In the genomic region with DNA sequence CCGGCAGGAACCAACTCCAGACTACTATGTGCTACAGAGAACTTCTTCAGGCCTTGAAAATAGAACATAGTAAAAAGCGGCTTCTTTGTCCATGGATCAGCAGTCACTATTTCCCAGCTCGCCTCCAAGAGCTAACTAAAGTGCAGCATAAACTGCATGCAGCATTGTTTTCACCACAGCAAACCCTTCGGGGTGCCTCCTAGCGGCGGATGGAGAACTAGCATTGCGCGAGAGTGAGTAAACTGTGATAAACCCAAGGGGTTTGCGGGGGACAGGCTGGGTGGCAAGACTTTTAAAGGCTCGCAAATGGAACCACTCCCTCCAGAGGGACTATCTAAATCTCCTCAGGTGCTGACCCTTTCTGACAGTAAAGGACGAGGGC, we compare ENCODE assay signal across 9 cellular contexts. TPM values are rescaled to one million over a fixed set of nuclear protein-coding genes. Genes with fewer than 3 reads are reported as not detected.
A peak's percentile ranks its signal among the peaks of the same experiment; 100 is the strongest.
DNase-seq lines count a peak whose midpoint lies in the region; ATAC-seq and TF ChIP-seq lines count a peak whose summit lies in the region.
"Had no signal": no experiment of that assay in that cellular context is flagged by ENCODE, and none has a peak within 500 bp of the region (broad histone marks: within the 10 kb centered on the region; RNA-seq: fewer than 3 reads in every experiment).

No MANE protein-coding gene starts in this region.

- H3K4me3 ChIP-seq in fibroblast of villous mesenchyme (ENCODE audit: low read depth, low read length): peak overlapping the region; percentile 15

- H3K9me3 ChIP-seq in T-helper 17 cell (ENCODE audit: control insufficient read depth, low read length, poor library complexity, severe bottlenecking): no peaks in the 10 kb centered on the region

- H3K9me3 Mint-ChIP-seq in activated CD8-positive, alpha-beta memory T cell treated with anti-CD3 and anti-CD28 coated beads, Interleukin-2, amount 10 ng/mL, durations not matched to agents 7 days and 5 days (ENCODE audit: low read depth): no peaks in the 10 kb centered on the region
- H3K9me3 Mint-ChIP-seq in progenitor cell of endocrine pancreas (ENCODE audit: low read depth): peaks cover 3% of the 10 kb centered on the region

- H3K27me3 Mint-ChIP-seq in activated CD8-positive, alpha-beta memory T cell treated with anti-CD3 and anti-CD28 coated beads, Interleukin-2, amount 10 ng/mL, durations not matched to agents 7 days and 5 days: peaks cover 31% of the 10 kb centered on the region
- peaks cover 36% of the 10 kb centered on the region for H3K27me3 Mint-ChIP-seq in progenitor cell of endocrine pancreas
- H3K27me3 Mint-ChIP-seq in T-helper 17 cell: peaks cover 37% of the 10 kb centered on the region

- peak; percentile 69 for TF ChIP-seq CTCF in fibroblast of villous mesenchyme (IDR thresholded peaks at IDR 0.05; ENCODE audit: insufficient read depth, low read depth, low read length)
- TF ChIP-seq CTCF in progenitor cell of endocrine pancreas (IDR thresholded peaks at IDR 0.05; ENCODE audit: unreplicated experiment): peak; percentile 75

- no peak for ATAC-seq in activated CD8-positive, alpha-beta memory T cell treated with anti-CD3 and anti-CD28 coated beads, Interleukin-2, amount 10 ng/mL, durations not matched to agents 7 days and 5 days
- ATAC-seq in HG02623 (IDR thresholded peaks at IDR 0.05; ENCODE audit: unreplicated experiment) (no peak), T-helper 17 cell (no peak)

- H3K27ac Mint-ChIP-seq in activated CD8-positive, alpha-beta memory T cell treated with anti-CD3 and anti-CD28 coated beads, Interleukin-2, amount 10 ng/mL, durations not matched to agents 7 days and 5 days: no peak overlapping the region
- H3K27ac Mint-ChIP-seq in progenitor cell of endocrine pancreas: no peak overlapping the region
- no peak overlapping the region for H3K27ac Mint-ChIP-seq in T-helper 17 cell
- H3K27ac Mint-ChIP-seq: activated naive CD8-positive, alpha-beta T cell had no signal

- peak; percentile 62 for DNase-seq in activated CD8-positive, alpha-beta memory T cell treated with anti-CD3 and anti-CD28 coated beads for 24 hours
- DNase-seq in activated CD8-positive, alpha-beta memory T cell treated with anti-CD3 and anti-CD28 coated beads, Interleukin-2, amount 10 ng/mL, durations not matched to agents 7 days and 5 days: no peak
- DNase-seq in RPMI8226 (peak; percentile 4), fibroblast of villous mesenchyme (ENCODE audit: low read depth) (peak; percentile 9), progenitor cell of endocrine pancreas (ENCODE audit: low spot score, unreplicated experiment) (peak; percentile 32), NCI-H510A (lab: John Stamatoyannopoulos, UW) (no peak), T-helper 17 cell (no peak)

- H3K4me3 Mint-ChIP-seq in activated CD8-positive, alpha-beta memory T cell treated with anti-CD3 and anti-CD28 coated beads, Interleukin-2, amount 10 ng/mL, durations not matched to agents 7 days and 5 days: no peak overlapping the region
- H3K4me3 Mint-ChIP-seq in progenitor cell of endocrine pancreas (ENCODE audit: low read depth): peak overlapping the region; percentile 76
- H3K4me3 Mint-ChIP-seq in T-helper 17 cell: no peak overlapping the region
- H3K4me3 Mint-ChIP-seq: activated naive CD8-positive, alpha-beta T cell had no signal

- no peaks in the 10 kb centered on the region for H3K36me3 Mint-ChIP-seq in activated CD8-positive, alpha-beta memory T cell treated with anti-CD3 and anti-CD28 coated beads, Interleukin-2, amount 10 ng/mL, durations not matched to agents 7 days and 5 days
- no peaks in the 10 kb centered on the region for H3K36me3 Mint-ChIP-seq in progenitor cell of endocrine pancreas (ENCODE audit: insufficient read depth)
- H3K36me3 Mint-ChIP-seq in T-helper 17 cell (ENCODE audit: low read depth): peaks cover 3% of the 10 kb centered on the region
- H3K36me3 Mint-ChIP-seq: activated naive CD8-positive, alpha-beta T cell had no signal

- CTCF ChIA-PET in activated CD8-positive, alpha-beta memory T cell treated with anti-CD3 and anti-CD28 coated beads, Interleukin-2, amount 10 ng/mL, durations not matched to agents 7 days and 5 days (lab: Charles Lee): no interaction called here

- peaks cover 2% of the 10 kb centered on the region for H3K4me1 Mint-ChIP-seq in activated CD8-positive, alpha-beta memory T cell treated with anti-CD3 and anti-CD28 coated beads, Interleukin-2, amount 10 ng/mL, durations not matched to agents 7 days and 5 days
- H3K4me1 Mint-ChIP-seq in progenitor cell of endocrine pancreas (ENCODE audit: low read depth) (peaks cover 6% of the 10 kb centered on the region), T-helper 17 cell (peaks cover 8% of the 10 kb centered on the region)

RNA-seq across cellular contexts. Expression of a gene that starts 21.6 kb away (rescaled TPM):
- not detected for total RNA-seq in activated CD8-positive, alpha-beta memory T cell treated with anti-CD3 and anti-CD28 coated beads, Interleukin-2, amount 10 ng/mL, durations not matched to agents 7 days and 5 days
- total RNA-seq in fibroblast of villous mesenchyme (0.32 TPM in 1 of 2 replicates, not detected in the other), progenitor cell of endocrine pancreas (not detected in 2 replicates), T-helper 17 cell (not detected)

Comparison
In these comparisons a context has a peak if more than half of its experiments do, and no peak if none do; other contexts are left out.
1. DNase-seq: peak in activated CD8-positive, alpha-beta memory T cell treated with anti-CD3 and anti-CD28 coated beads for 24 hours (single experiment), RPMI8226 (single experiment), fibroblast of villous mesenchyme (single experiment) and progenitor cell of endocrine pancreas (single experiment); none in activated CD8-positive, alpha-beta memory T cell treated with anti-CD3 and anti-CD28 coated beads, Interleukin-2, amount 10 ng/mL, durations not matched to agents 7 days and 5 days (single experiment), NCI-H510A (single experiment) and T-helper 17 cell (0 of 3).